Comparison of ENCODE assay signal across 2 cellular contexts in genomic region chr6:22954749-22955385, GRCh38.
TF ChIP-seq lines count a peak whose summit lies in the region.

No MANE protein-coding gene starts in this region.

TF ChIP-seq in WTC11, 78 proteins besides CTCF, POLR2A, EP300 and RAD21 (continued from another document):
- TF ChIP-seq, protein P1, sequence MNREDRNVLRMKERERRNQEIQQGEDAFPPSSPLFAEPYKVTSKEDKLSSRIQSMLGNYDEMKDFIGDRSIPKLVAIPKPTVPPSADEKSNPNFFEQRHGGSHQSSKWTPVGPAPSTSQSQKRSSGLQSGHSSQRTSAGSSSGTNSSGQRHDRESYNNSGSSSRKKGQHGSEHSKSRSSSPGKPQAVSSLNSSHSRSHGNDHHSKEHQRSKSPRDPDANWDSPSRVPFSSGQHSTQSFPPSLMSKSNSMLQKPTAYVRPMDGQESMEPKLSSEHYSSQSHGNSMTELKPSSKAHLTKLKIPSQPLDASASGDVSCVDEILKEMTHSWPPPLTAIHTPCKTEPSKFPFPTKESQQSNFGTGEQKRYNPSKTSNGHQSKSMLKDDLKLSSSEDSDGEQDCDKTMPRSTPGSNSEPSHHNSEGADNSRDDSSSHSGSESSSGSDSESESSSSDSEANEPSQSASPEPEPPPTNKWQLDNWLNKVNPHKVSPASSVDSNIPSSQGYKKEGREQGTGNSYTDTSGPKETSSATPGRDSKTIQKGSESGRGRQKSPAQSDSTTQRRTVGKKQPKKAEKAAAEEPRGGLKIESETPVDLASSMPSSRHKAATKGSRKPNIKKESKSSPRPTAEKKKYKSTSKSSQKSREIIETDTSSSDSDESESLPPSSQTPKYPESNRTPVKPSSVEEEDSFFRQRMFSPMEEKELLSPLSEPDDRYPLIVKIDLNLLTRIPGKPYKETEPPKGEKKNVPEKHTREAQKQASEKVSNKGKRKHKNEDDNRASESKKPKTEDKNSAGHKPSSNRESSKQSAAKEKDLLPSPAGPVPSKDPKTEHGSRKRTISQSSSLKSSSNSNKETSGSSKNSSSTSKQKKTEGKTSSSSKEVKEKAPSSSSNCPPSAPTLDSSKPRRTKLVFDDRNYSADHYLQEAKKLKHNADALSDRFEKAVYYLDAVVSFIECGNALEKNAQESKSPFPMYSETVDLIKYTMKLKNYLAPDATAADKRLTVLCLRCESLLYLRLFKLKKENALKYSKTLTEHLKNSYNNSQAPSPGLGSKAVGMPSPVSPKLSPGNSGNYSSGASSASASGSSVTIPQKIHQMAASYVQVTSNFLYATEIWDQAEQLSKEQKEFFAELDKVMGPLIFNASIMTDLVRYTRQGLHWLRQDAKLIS (CRISPR knock-in tag; IDR thresholded peaks at IDR 0.05; ENCODE audit: borderline replicate concordance) = no peak
- TF ChIP-seq GABPB1 (CRISPR knock-in tag; IDR thresholded peaks at IDR 0.05) (no peak), FOXP1 (CRISPR knock-in tag; IDR thresholded peaks at IDR 0.05; ENCODE audit: borderline replicate concordance) (no peak), SOX15 (CRISPR knock-in tag; IDR thresholded peaks at IDR 0.05) (no peak), USF1 (CRISPR knock-in tag; IDR thresholded peaks at IDR 0.05) (no peak)

TF ChIP-seq in HepG2, 621 proteins besides CTCF, POLR2A, EP300 and RAD21 (continued from another document and continues in another):
- TF ChIP-seq, protein P2, sequence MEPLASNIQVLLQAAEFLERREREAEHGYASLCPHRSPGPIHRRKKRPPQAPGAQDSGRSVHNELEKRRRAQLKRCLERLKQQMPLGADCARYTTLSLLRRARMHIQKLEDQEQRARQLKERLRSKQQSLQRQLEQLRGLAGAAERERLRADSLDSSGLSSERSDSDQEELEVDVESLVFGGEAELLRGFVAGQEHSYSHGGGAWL (CRISPR knock-in tag; IDR thresholded peaks at IDR 0.05) = no peak
- TF ChIP-seq FOXK1 (CRISPR knock-in tag; IDR thresholded peaks at IDR 0.05; ENCODE audit: borderline replicate concordance, low read depth) = no peak
- TF ChIP-seq KLF12 (CRISPR knock-in tag; IDR thresholded peaks at IDR 0.05; ENCODE audit: borderline replicate concordance) = no peak
- TF ChIP-seq, protein P3, sequence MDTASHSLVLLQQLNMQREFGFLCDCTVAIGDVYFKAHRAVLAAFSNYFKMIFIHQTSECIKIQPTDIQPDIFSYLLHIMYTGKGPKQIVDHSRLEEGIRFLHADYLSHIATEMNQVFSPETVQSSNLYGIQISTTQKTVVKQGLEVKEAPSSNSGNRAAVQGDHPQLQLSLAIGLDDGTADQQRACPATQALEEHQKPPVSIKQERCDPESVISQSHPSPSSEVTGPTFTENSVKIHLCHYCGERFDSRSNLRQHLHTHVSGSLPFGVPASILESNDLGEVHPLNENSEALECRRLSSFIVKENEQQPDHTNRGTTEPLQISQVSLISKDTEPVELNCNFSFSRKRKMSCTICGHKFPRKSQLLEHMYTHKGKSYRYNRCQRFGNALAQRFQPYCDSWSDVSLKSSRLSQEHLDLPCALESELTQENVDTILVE (CRISPR knock-in tag; IDR thresholded peaks at IDR 0.05) = no peak
- no peak for TF ChIP-seq MAF1 (CRISPR knock-in tag; IDR thresholded peaks at IDR 0.05; ENCODE audit: borderline replicate concordance)
- TF ChIP-seq, protein P4, sequence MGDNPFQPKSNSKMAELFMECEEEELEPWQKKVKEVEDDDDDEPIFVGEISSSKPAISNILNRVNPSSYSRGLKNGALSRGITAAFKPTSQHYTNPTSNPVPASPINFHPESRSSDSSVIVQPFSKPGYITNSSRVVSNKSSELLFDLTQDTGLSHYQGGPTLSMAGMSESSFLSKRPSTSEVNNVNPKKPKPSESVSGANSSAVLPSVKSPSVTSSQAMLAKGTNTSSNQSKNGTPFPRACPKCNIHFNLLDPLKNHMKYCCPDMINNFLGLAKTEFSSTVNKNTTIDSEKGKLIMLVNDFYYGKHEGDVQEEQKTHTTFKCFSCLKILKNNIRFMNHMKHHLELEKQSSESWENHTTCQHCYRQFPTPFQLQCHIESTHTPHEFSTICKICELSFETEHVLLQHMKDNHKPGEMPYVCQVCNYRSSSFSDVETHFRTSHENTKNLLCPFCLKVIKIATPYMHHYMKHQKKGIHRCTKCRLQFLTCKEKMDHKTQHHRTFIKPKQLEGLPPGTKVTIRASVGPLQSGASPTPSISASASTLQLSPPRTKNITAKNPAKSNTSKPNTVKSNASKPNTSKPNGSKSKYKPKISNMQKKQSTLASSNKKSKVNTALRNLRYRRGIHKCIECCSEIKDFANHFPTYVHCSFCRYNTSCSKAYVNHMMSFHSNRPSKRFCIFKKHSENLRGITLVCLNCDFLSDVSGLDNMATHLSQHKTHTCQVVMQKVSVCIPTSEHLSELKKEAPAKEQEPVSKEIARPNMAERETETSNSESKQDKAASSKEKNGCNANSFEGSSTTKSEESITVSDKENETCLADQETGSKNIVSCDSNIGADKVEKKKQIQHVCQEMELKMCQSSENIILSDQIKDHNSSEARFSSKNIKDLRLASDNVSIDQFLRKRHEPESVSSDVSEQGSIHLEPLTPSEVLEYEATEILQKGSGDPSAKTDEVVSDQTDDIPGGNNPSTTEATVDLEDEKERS (CRISPR knock-in tag; IDR thresholded peaks at IDR 0.05) = no peak
- no peak for TF ChIP-seq ZSCAN20 (CRISPR knock-in tag; IDR thresholded peaks at IDR 0.05; ENCODE audit: borderline replicate concordance)
- no peak for TF ChIP-seq ZNF24 (IDR thresholded peaks at IDR 0.05)
- no peak for TF ChIP-seq PHB2 (IDR thresholded peaks at IDR 0.05; ENCODE audit: partially characterized antibody)
- TF ChIP-seq SOX5 (CRISPR knock-in tag; IDR thresholded peaks at IDR 0.05; ENCODE audit: borderline replicate concordance) = peak; percentile 55
- no peak for TF ChIP-seq SOX13 (IDR thresholded peaks at IDR 0.05)
- TF ChIP-seq SOX13 (CRISPR knock-in tag; conservative IDR thresholded peaks at IDR 0.05 in 1 of 2, IDR thresholded peaks at IDR 0.05 in 1 of 2) = peak in 1 of 2 experiments; percentile 53; a peak in 2 of 4 replicates
- no peak for TF ChIP-seq CENPBD1 (CRISPR knock-in tag; IDR thresholded peaks at IDR 0.05; ENCODE audit: borderline replicate concordance, low read depth)
- TF ChIP-seq, protein P5, sequence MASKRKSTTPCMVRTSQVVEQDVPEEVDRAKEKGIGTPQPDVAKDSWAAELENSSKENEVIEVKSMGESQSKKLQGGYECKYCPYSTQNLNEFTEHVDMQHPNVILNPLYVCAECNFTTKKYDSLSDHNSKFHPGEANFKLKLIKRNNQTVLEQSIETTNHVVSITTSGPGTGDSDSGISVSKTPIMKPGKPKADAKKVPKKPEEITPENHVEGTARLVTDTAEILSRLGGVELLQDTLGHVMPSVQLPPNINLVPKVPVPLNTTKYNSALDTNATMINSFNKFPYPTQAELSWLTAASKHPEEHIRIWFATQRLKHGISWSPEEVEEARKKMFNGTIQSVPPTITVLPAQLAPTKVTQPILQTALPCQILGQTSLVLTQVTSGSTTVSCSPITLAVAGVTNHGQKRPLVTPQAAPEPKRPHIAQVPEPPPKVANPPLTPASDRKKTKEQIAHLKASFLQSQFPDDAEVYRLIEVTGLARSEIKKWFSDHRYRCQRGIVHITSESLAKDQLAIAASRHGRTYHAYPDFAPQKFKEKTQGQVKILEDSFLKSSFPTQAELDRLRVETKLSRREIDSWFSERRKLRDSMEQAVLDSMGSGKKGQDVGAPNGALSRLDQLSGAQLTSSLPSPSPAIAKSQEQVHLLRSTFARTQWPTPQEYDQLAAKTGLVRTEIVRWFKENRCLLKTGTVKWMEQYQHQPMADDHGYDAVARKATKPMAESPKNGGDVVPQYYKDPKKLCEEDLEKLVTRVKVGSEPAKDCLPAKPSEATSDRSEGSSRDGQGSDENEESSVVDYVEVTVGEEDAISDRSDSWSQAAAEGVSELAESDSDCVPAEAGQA (IDR thresholded peaks at IDR 0.05; ENCODE audit: low read depth) = no peak
- TF ChIP-seq, protein P5 (CRISPR knock-in tag; IDR thresholded peaks at IDR 0.05; ENCODE audit: borderline replicate concordance) = no peak
- no peak for TF ChIP-seq KDM2A (CRISPR knock-in tag; IDR thresholded peaks at IDR 0.05; ENCODE audit: borderline replicate concordance, low read depth)
- TF ChIP-seq, protein P6, sequence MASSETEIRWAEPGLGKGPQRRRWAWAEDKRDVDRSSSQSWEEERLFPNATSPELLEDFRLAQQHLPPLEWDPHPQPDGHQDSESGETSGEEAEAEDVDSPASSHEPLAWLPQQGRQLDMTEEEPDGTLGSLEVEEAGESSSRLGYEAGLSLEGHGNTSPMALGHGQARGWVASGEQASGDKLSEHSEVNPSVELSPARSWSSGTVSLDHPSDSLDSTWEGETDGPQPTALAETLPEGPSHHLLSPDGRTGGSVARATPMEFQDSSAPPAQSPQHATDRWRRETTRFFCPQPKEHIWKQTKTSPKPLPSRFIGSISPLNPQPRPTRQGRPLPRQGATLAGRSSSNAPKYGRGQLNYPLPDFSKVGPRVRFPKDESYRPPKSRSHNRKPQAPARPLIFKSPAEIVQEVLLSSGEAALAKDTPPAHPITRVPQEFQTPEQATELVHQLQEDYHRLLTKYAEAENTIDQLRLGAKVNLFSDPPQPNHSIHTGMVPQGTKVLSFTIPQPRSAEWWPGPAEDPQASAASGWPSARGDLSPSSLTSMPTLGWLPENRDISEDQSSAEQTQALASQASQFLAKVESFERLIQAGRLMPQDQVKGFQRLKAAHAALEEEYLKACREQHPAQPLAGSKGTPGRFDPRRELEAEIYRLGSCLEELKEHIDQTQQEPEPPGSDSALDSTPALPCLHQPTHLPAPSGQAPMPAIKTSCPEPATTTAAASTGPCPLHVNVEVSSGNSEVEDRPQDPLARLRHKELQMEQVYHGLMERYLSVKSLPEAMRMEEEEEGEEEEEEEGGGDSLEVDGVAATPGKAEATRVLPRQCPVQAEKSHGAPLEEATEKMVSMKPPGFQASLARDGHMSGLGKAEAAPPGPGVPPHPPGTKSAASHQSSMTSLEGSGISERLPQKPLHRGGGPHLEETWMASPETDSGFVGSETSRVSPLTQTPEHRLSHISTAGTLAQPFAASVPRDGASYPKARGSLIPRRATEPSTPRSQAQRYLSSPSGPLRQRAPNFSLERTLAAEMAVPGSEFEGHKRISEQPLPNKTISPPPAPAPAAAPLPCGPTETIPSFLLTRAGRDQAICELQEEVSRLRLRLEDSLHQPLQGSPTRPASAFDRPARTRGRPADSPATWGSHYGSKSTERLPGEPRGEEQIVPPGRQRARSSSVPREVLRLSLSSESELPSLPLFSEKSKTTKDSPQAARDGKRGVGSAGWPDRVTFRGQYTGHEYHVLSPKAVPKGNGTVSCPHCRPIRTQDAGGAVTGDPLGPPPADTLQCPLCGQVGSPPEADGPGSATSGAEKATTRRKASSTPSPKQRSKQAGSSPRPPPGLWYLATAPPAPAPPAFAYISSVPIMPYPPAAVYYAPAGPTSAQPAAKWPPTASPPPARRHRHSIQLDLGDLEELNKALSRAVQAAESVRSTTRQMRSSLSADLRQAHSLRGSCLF (CRISPR knock-in tag; IDR thresholded peaks at IDR 0.05; ENCODE audit: borderline replicate concordance) = no peak
- no peak for TF ChIP-seq ZNF605 (CRISPR knock-in tag; IDR thresholded peaks at IDR 0.05)
- no peak for TF ChIP-seq ZNF609 (CRISPR knock-in tag; IDR thresholded peaks at IDR 0.05; ENCODE audit: borderline replicate concordance)
- TF ChIP-seq MXD4 (CRISPR knock-in tag; IDR thresholded peaks at IDR 0.05) = no peak
- no peak for TF ChIP-seq ZNF274 (CRISPR knock-in tag; IDR thresholded peaks at IDR 0.05)
- no peak for TF ChIP-seq ZNF598 (CRISPR knock-in tag; IDR thresholded peaks at IDR 0.05; ENCODE audit: borderline replicate concordance)
- 0 out of 2 replicates have a peak, but pooled peaks have one; percentile 14 for TF ChIP-seq FOXJ3 (CRISPR knock-in tag; IDR thresholded peaks at IDR 0.05; ENCODE audit: borderline replicate concordance)
- no peak for TF ChIP-seq SOX6 (IDR thresholded peaks at IDR 0.05)
- TF ChIP-seq SOX6 (CRISPR knock-in tag; IDR thresholded peaks at IDR 0.05) = peak; percentile 53; the same call in 1 of the 2 replicates
